In genomic region chr5:111227805-111228204, GRCh38 we compare ENCODE assay signal across 12 cellular contexts. TPM values are rescaled to one million over a fixed set of nuclear protein-coding genes. Genes with fewer than 3 reads are reported as not detected.
DNase-seq lines count a peak whose midpoint lies in the region; ATAC-seq and TF ChIP-seq lines count a peak whose summit lies in the region.
"Had no signal": no experiment of that assay in that cellular context is flagged by ENCODE, and none has a peak within 500 bp of the region (broad histone marks: within the 10 kb centered on the region; RNA-seq: fewer than 3 reads in every experiment).

No MANE protein-coding gene starts in this region.

- no peaks in the 10 kb centered on the region for H3K9me3 ChIP-seq in CD8-positive, alpha-beta T cell (ENCODE audit: low read length)
- H3K9me3 ChIP-seq in sigmoid colon, result no peaks in the 10 kb centered on the region
- H3K9me3 ChIP-seq: gastrocnemius medialis had no signal

- H3K27me3 Mint-ChIP-seq in CD8-positive, alpha-beta T cell (ENCODE audit: low read depth), result no peaks in the 10 kb centered on the region
- H3K27me3 Mint-ChIP-seq in activated naive CD4-positive, alpha-beta T cell treated with anti-CD3 and anti-CD28 coated beads for 36 hours (ENCODE audit: low read depth), result no peaks in the 10 kb centered on the region

- peak overlapping the region; percentile 75 for H3K27ac ChIP-seq in CD8-positive, alpha-beta T cell (ENCODE audit: low read depth, low read length)
- no peak overlapping the region for H3K27ac ChIP-seq in sigmoid colon
- H3K27ac ChIP-seq: gastrocnemius medialis had no signal

- no peak for TF ChIP-seq EP300 in sigmoid colon (IDR thresholded peaks at IDR 0.05)

- ATAC-seq in CD8-positive, alpha-beta T cell, result no peak
- ATAC-seq in HG02973 (IDR thresholded peaks at IDR 0.05; ENCODE audit: unreplicated experiment) (no peak), HG03196 (IDR thresholded peaks at IDR 0.05; ENCODE audit: unreplicated experiment) (no peak)
- ATAC-seq: gastrocnemius medialis, HepG2, Panc1 had no signal

- POLR2A ChIA-PET in CD8-positive, alpha-beta T cell (lab: Charles Lee), result interaction anchor here (1.3 to 2.4 kb wide), 2 partner anchors 8 to 26 kb away, joined by 3 to 14 read pairs; no protein-coding TSS in a partner anchor

- CTCF ChIA-PET in CD8-positive, alpha-beta T cell (lab: Charles Lee), result interaction anchor here (2.4 kb wide), 1 partner anchor 8 kb away, joined by 14 read pairs; no protein-coding TSS in a partner anchor
- CTCF ChIA-PET in activated naive CD4-positive, alpha-beta T cell treated with anti-CD3 and anti-CD28 coated beads for 36 hours (lab: Charles Lee), result interaction anchor here (1.2 to 2.6 kb wide), 4 partner anchors 9 to 71 kb away, joined by 3 to 15 read pairs (median 6); no protein-coding TSS in a partner anchor

- peaks cover 59% of the 10 kb centered on the region for H3K4me1 ChIP-seq in CD8-positive, alpha-beta T cell (ENCODE audit: insufficient read depth, low read length)
- H3K4me1 ChIP-seq in sigmoid colon, result peaks cover 0 to 15% (median 13%) of the 10 kb centered on the region in 4 donors
- H3K4me1 ChIP-seq: gastrocnemius medialis had no signal

- peaks cover 66% of the 10 kb centered on the region for H3K4me1 Mint-ChIP-seq in CD8-positive, alpha-beta T cell (ENCODE audit: low read depth)
- peaks cover 59% of the 10 kb centered on the region for H3K4me1 Mint-ChIP-seq in activated naive CD4-positive, alpha-beta T cell treated with anti-CD3 and anti-CD28 coated beads for 36 hours (ENCODE audit: low read depth)

- peaks cover 43% of the 10 kb centered on the region for H3K36me3 Mint-ChIP-seq in CD8-positive, alpha-beta T cell
- peaks cover 9% of the 10 kb centered on the region for H3K36me3 Mint-ChIP-seq in activated naive CD4-positive, alpha-beta T cell treated with anti-CD3 and anti-CD28 coated beads for 36 hours (ENCODE audit: low read depth)

- H3K4me3 Mint-ChIP-seq in CD8-positive, alpha-beta T cell, result peak overlapping the region; percentile 96
- peak overlapping the region; percentile 79 for H3K4me3 Mint-ChIP-seq in activated naive CD4-positive, alpha-beta T cell treated with anti-CD3 and anti-CD28 coated beads for 36 hours
- H3K4me3 Mint-ChIP-seq: neural crest cell had no signal

- no peaks in the 10 kb centered on the region for H3K27me3 ChIP-seq in CD8-positive, alpha-beta T cell (ENCODE audit: insufficient read depth, low read length)
- H3K27me3 ChIP-seq in sigmoid colon, result no peaks in the 10 kb centered on the region

- 43 to 48% methylated on average over 4 of the region's 4 CpGs for WGBS in sigmoid colon, 2 donors

- peak in 5 of 7 experiments; percentile 30 to 68 (median 48) for DNase-seq in CD8-positive, alpha-beta T cell
- DNase-seq in Jurkat, Clone E6-1 (ENCODE audit: low read depth, low spot score), result peak; percentile 67
- peak; percentile 61 for DNase-seq in activated naive CD4-positive, alpha-beta T cell treated with anti-CD3 and anti-CD28 coated beads for 36 hours
- peak; percentile 74 for DNase-seq in islet precursor cell
- no peak for DNase-seq in sigmoid colon
- DNase-seq in SIG-M5 treated with dmso at 0.1 percent for 504 hours (lab: John Stamatoyannopoulos, UW; ENCODE audit: unreplicated experiment), result no peak
- DNase-seq: gastrocnemius medialis had no signal

- H3K27ac Mint-ChIP-seq in CD8-positive, alpha-beta T cell, result peak overlapping the region; percentile 99
- H3K27ac Mint-ChIP-seq in activated naive CD4-positive, alpha-beta T cell treated with anti-CD3 and anti-CD28 coated beads for 36 hours, result peak overlapping the region; percentile 97

- H3K4me3 ChIP-seq in CD8-positive, alpha-beta T cell (ENCODE audit: low read depth, low read length), result peak overlapping the region; percentile 90
- peak overlapping the region; percentile 87 for H3K4me3 ChIP-seq in Jurkat, Clone E6-1 (ENCODE audit: low read length)
- H3K4me3 ChIP-seq in sigmoid colon, result no peak overlapping the region
- H3K4me3 ChIP-seq: gastrocnemius medialis had no signal

- intact Hi-C loops in CD8-positive, alpha-beta T cell (cut with DNase I, micrococcal nuclease), result loop anchor here in 1 of 2 experiments (10.0 kb wide), 1 partner anchor 1533 kb away; no protein-coding TSS in a partner anchor
- intact Hi-C loops in activated naive CD4-positive, alpha-beta T cell treated with anti-CD3 and anti-CD28 coated beads for 36 hours (cut with micrococcal nuclease), result loop anchor here (1.0 to 10.0 kb wide), 2 partner anchors 9 to 1813 kb away; no protein-coding TSS in a partner anchor
- intact Hi-C loops in sigmoid colon (cut with DNase I), result no loop called here

- H3K36me3 ChIP-seq in CD8-positive, alpha-beta T cell (ENCODE audit: insufficient read depth, low read length), result no peaks in the 10 kb centered on the region
- no peaks in the 10 kb centered on the region for H3K36me3 ChIP-seq in sigmoid colon
- H3K36me3 ChIP-seq: gastrocnemius medialis had no signal

- no peak for TF ChIP-seq CTCF in CD8-positive, alpha-beta T cell (IDR thresholded peaks at IDR 0.05)
- no peak for TF ChIP-seq CTCF in sigmoid colon (IDR thresholded peaks at IDR 0.05)

- no peak for TF ChIP-seq POLR2A in sigmoid colon (IDR thresholded peaks at IDR 0.05)

- no peaks in the 10 kb centered on the region for H3K9me3 Mint-ChIP-seq in CD8-positive, alpha-beta T cell
- H3K9me3 Mint-ChIP-seq in activated naive CD4-positive, alpha-beta T cell treated with anti-CD3 and anti-CD28 coated beads for 36 hours, result no peaks in the 10 kb centered on the region
- H3K9me3 Mint-ChIP-seq: neural crest cell had no signal

RNA-seq across cellular contexts. Expression of gene CAMK4, which starts 3.6 kb away (rescaled TPM):
- total RNA-seq in CD8-positive, alpha-beta T cell, result 100 to 1,000 TPM; 165 to 168 TPM
- 15.3 TPM for polyA plus RNA-seq in Jurkat, Clone E6-1 (2012; ENCODE audit: insufficient read depth, insufficient read length)
- 10 to 100 TPM; 40.6 to 44.4 TPM for total RNA-seq in activated naive CD4-positive, alpha-beta T cell treated with anti-CD3 and anti-CD28 coated beads for 36 hours
- total RNA-seq in sigmoid colon, result 1 to 10 TPM; 1.2 to 3.6 (median 2.7) TPM
- 1 to 10 TPM in 1 of 3 donors, under 1 TPM in 2; 0.23 to 4.0 (median 0.60) TPM for polyA plus RNA-seq in sigmoid colon
- total RNA-seq: HepG2 had no signal
- polyA plus RNA-seq: HepG2 had no signal

Comparison
In these comparisons a context has a peak if more than half of its experiments do, and no peak if none do; other contexts are left out.
1. DNase-seq: peak in CD8-positive, alpha-beta T cell (5 of 7), Jurkat, Clone E6-1 (single experiment), activated naive CD4-positive, alpha-beta T cell treated with anti-CD3 and anti-CD28 coated beads for 36 hours (single experiment) and islet precursor cell (single experiment); none in sigmoid colon (single experiment) and SIG-M5 treated with dmso at 0.1 percent for 504 hours (single experiment).
2. H3K4me3 ChIP-seq: peak in CD8-positive, alpha-beta T cell (single experiment) and Jurkat, Clone E6-1 (single experiment); none in sigmoid colon (0 of 4).
3. RNA of gene CAMK4, which starts 3.6 kb away (total RNA-seq): 165 to 168 TPM in CD8-positive, alpha-beta T cell and 40.6 to 44.4 TPM in activated naive CD4-positive, alpha-beta T cell treated with anti-CD3 and anti-CD28 coated beads for 36 hours; 1.2 to 3.6 TPM in sigmoid colon; every median in the first group is over 4 times any median in the second.